Comparison of ENCODE assay signal across 2 cellular contexts in the genomic region with DNA sequence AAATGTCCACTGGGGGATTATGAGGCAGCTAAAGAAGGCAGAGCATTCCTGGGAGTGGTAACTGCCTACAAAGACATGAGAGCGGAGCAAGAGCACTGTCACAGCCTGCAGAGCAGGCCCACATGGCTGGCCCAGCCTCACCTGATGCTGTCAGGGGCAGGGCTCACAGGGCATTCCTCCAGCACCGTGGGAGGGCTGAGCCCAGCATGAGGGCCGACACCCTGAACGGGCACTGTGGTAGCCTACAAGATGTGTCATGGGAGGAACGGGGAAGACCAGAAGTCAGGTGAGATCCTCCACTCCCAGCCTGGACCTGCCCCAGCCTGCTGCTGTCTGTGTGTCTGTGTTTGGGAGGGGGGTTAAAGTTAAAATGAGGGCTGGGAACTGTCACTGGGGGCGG.
TF ChIP-seq lines count a peak whose summit lies in the region.

No MANE protein-coding gene starts in this region.

TF ChIP-seq in SK-N-SH, 30 proteins besides CTCF, POLR2A, EP300 and RAD21:
- TF ChIP-seq, protein P1, sequence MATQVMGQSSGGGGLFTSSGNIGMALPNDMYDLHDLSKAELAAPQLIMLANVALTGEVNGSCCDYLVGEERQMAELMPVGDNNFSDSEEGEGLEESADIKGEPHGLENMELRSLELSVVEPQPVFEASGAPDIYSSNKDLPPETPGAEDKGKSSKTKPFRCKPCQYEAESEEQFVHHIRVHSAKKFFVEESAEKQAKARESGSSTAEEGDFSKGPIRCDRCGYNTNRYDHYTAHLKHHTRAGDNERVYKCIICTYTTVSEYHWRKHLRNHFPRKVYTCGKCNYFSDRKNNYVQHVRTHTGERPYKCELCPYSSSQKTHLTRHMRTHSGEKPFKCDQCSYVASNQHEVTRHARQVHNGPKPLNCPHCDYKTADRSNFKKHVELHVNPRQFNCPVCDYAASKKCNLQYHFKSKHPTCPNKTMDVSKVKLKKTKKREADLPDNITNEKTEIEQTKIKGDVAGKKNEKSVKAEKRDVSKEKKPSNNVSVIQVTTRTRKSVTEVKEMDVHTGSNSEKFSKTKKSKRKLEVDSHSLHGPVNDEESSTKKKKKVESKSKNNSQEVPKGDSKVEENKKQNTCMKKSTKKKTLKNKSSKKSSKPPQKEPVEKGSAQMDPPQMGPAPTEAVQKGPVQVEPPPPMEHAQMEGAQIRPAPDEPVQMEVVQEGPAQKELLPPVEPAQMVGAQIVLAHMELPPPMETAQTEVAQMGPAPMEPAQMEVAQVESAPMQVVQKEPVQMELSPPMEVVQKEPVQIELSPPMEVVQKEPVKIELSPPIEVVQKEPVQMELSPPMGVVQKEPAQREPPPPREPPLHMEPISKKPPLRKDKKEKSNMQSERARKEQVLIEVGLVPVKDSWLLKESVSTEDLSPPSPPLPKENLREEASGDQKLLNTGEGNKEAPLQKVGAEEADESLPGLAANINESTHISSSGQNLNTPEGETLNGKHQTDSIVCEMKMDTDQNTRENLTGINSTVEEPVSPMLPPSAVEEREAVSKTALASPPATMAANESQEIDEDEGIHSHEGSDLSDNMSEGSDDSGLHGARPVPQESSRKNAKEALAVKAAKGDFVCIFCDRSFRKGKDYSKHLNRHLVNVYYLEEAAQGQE (IDR thresholded peaks at IDR 0.05; ENCODE audit: low read depth, low read length) = no peak
- TF ChIP-seq TAF1 (IDR thresholded peaks at IDR 0.05; ENCODE audit: borderline replicate concordance, low read depth, low read length) = no peak
- TF ChIP-seq SMC3 (IDR thresholded peaks at IDR 0.05; ENCODE audit: low read depth, low read length) = no peak
- no peak for TF ChIP-seq TEAD4 (IDR thresholded peaks at IDR 0.05; ENCODE audit: borderline replicate concordance, insufficient read depth)
- TF ChIP-seq, protein P2, sequence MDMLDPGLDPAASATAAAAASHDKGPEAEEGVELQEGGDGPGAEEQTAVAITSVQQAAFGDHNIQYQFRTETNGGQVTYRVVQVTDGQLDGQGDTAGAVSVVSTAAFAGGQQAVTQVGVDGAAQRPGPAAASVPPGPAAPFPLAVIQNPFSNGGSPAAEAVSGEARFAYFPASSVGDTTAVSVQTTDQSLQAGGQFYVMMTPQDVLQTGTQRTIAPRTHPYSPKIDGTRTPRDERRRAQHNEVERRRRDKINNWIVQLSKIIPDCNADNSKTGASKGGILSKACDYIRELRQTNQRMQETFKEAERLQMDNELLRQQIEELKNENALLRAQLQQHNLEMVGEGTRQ (IDR thresholded peaks at IDR 0.05; ENCODE audit: borderline replicate concordance, low read depth, low read length) = no peak
- TF ChIP-seq RXRA (IDR thresholded peaks at IDR 0.05; ENCODE audit: borderline replicate concordance, low read depth) = no peak
- TF ChIP-seq ELF1 (IDR thresholded peaks at IDR 0.05) = no peak
- TF ChIP-seq EZH2phosphoT487 (IDR thresholded peaks at IDR 0.05; ENCODE audit: borderline replicate concordance, low read depth) = no peak
- TF ChIP-seq GATA2 (CRISPR knock-in tag; IDR thresholded peaks at IDR 0.05) = no peak
- no peak for TF ChIP-seq NRF1 (IDR thresholded peaks at IDR 0.05; ENCODE audit: low read depth, low read length)
- TF ChIP-seq TCF12 (IDR thresholded peaks at IDR 0.05) = no peak
- TF ChIP-seq RFX5 (IDR thresholded peaks at IDR 0.05; ENCODE audit: low read length) = no peak
- TF ChIP-seq JUND (IDR thresholded peaks at IDR 0.05) = no peak

TF ChIP-seq in SK-N-SH treated with all-trans-retinoic acid at 6 μM for 48 hours, 23 proteins besides CTCF, POLR2A, EP300 and RAD21 (continued from another document):
- TF ChIP-seq, protein P3, sequence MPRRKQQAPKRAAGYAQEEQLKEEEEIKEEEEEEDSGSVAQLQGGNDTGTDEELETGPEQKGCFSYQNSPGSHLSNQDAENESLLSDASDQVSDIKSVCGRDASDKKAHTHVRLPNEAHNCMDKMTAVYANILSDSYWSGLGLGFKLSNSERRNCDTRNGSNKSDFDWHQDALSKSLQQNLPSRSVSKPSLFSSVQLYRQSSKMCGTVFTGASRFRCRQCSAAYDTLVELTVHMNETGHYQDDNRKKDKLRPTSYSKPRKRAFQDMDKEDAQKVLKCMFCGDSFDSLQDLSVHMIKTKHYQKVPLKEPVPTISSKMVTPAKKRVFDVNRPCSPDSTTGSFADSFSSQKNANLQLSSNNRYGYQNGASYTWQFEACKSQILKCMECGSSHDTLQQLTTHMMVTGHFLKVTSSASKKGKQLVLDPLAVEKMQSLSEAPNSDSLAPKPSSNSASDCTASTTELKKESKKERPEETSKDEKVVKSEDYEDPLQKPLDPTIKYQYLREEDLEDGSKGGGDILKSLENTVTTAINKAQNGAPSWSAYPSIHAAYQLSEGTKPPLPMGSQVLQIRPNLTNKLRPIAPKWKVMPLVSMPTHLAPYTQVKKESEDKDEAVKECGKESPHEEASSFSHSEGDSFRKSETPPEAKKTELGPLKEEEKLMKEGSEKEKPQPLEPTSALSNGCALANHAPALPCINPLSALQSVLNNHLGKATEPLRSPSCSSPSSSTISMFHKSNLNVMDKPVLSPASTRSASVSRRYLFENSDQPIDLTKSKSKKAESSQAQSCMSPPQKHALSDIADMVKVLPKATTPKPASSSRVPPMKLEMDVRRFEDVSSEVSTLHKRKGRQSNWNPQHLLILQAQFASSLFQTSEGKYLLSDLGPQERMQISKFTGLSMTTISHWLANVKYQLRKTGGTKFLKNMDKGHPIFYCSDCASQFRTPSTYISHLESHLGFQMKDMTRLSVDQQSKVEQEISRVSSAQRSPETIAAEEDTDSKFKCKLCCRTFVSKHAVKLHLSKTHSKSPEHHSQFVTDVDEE (CRISPR knock-in tag; IDR thresholded peaks at IDR 0.05) = no peak
- TF ChIP-seq SNAI2 (CRISPR knock-in tag; IDR thresholded peaks at IDR 0.05) (no peak), ZFP3 (CRISPR knock-in tag; IDR thresholded peaks at IDR 0.05) (no peak), TCF4 (CRISPR knock-in tag; IDR thresholded peaks at IDR 0.05; ENCODE audit: borderline replicate concordance) (no peak), ZFP30 (CRISPR knock-in tag; IDR thresholded peaks at IDR 0.05) (no peak), ISL1 (CRISPR knock-in tag; IDR thresholded peaks at IDR 0.05) (no peak), GLIS3 (CRISPR knock-in tag; IDR thresholded peaks at IDR 0.05) (no peak), ZNF565 (CRISPR knock-in tag; conservative IDR thresholded peaks at IDR 0.05; ENCODE audit: low read depth) (no peak), CSDC2 (CRISPR knock-in tag; IDR thresholded peaks at IDR 0.05) (no peak), OSR1 (CRISPR knock-in tag; IDR thresholded peaks at IDR 0.05) (no peak), TOX (CRISPR knock-in tag; IDR thresholded peaks at IDR 0.05; ENCODE audit: borderline replicate concordance) (no peak), PPARA (CRISPR knock-in tag; IDR thresholded peaks at IDR 0.05; ENCODE audit: borderline replicate concordance) (no peak), ARNTL (CRISPR knock-in tag; IDR thresholded peaks at IDR 0.05; ENCODE audit: borderline replicate concordance, low read depth) (no peak), ZNF8 (CRISPR knock-in tag; IDR thresholded peaks at IDR 0.05) (no peak), ZNF70 (CRISPR knock-in tag; IDR thresholded peaks at IDR 0.05) (no peak), ZC3H10 (CRISPR knock-in tag; IDR thresholded peaks at IDR 0.05) (no peak)
- TF ChIP-seq, protein P4, sequence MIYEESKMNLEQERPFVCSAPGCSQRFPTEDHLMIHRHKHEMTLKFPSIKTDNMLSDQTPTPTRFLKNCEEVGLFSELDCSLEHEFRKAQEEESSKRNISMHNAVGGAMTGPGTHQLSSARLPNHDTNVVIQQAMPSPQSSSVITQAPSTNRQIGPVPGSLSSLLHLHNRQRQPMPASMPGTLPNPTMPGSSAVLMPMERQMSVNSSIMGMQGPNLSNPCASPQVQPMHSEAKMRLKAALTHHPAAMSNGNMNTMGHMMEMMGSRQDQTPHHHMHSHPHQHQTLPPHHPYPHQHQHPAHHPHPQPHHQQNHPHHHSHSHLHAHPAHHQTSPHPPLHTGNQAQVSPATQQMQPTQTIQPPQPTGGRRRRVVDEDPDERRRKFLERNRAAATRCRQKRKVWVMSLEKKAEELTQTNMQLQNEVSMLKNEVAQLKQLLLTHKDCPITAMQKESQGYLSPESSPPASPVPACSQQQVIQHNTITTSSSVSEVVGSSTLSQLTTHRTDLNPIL (CRISPR knock-in tag; IDR thresholded peaks at IDR 0.05; ENCODE audit: low read depth) = no peak
- TF ChIP-seq, protein P5, sequence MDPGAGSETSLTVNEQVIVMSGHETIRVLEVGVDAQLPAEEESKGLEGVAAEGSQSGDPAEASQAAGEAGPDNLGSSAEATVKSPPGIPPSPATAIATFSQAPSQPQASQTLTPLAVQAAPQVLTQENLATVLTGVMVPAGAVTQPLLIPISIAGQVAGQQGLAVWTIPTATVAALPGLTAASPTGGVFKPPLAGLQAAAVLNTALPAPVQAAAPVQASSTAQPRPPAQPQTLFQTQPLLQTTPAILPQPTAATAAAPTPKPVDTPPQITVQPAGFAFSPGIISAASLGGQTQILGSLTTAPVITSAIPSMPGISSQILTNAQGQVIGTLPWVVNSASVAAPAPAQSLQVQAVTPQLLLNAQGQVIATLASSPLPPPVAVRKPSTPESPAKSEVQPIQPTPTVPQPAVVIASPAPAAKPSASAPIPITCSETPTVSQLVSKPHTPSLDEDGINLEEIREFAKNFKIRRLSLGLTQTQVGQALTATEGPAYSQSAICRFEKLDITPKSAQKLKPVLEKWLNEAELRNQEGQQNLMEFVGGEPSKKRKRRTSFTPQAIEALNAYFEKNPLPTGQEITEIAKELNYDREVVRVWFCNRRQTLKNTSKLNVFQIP (CRISPR knock-in tag; IDR thresholded peaks at IDR 0.05; ENCODE audit: borderline replicate concordance, low read depth) = no peak
- TF ChIP-seq, protein P6, sequence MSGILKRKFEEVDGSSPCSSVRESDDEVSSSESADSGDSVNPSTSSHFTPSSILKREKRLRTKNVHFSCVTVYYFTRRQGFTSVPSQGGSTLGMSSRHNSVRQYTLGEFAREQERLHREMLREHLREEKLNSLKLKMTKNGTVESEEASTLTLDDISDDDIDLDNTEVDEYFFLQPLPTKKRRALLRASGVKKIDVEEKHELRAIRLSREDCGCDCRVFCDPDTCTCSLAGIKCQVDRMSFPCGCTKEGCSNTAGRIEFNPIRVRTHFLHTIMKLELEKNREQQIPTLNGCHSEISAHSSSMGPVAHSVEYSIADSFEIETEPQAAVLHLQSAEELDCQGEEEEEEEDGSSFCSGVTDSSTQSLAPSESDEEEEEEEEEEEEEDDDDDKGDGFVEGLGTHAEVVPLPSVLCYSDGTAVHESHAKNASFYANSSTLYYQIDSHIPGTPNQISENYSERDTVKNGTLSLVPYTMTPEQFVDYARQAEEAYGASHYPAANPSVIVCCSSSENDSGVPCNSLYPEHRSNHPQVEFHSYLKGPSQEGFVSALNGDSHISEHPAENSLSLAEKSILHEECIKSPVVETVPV (CRISPR knock-in tag; IDR thresholded peaks at IDR 0.05) = no peak
